1 cellular context compared by ENCODE assay signal in the genomic region with DNA sequence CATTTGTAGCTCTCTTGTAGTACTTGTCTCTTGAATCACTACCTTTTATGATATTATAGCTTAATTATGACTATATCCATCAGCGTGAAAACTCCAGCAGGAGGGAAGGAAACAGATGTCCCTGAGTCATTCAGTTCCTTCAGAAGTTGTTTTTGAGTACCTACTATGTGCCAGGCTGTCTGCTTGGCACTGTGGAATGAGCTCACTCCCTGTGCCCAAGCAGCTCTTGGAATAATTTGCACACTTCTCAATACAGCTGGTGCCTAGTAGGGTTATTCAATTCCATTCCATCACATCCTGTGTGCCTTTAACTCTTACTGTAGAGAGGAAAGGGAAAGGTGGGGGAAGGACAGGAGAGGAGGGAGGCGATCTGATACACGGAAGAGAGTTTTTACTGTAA.
TF ChIP-seq lines count a peak whose summit lies in the region.

No MANE protein-coding gene starts in this region.

TF ChIP-seq in GM23338, 12 proteins besides CTCF, POLR2A, EP300 and RAD21 (continued from another document):
- TF ChIP-seq, protein P1, sequence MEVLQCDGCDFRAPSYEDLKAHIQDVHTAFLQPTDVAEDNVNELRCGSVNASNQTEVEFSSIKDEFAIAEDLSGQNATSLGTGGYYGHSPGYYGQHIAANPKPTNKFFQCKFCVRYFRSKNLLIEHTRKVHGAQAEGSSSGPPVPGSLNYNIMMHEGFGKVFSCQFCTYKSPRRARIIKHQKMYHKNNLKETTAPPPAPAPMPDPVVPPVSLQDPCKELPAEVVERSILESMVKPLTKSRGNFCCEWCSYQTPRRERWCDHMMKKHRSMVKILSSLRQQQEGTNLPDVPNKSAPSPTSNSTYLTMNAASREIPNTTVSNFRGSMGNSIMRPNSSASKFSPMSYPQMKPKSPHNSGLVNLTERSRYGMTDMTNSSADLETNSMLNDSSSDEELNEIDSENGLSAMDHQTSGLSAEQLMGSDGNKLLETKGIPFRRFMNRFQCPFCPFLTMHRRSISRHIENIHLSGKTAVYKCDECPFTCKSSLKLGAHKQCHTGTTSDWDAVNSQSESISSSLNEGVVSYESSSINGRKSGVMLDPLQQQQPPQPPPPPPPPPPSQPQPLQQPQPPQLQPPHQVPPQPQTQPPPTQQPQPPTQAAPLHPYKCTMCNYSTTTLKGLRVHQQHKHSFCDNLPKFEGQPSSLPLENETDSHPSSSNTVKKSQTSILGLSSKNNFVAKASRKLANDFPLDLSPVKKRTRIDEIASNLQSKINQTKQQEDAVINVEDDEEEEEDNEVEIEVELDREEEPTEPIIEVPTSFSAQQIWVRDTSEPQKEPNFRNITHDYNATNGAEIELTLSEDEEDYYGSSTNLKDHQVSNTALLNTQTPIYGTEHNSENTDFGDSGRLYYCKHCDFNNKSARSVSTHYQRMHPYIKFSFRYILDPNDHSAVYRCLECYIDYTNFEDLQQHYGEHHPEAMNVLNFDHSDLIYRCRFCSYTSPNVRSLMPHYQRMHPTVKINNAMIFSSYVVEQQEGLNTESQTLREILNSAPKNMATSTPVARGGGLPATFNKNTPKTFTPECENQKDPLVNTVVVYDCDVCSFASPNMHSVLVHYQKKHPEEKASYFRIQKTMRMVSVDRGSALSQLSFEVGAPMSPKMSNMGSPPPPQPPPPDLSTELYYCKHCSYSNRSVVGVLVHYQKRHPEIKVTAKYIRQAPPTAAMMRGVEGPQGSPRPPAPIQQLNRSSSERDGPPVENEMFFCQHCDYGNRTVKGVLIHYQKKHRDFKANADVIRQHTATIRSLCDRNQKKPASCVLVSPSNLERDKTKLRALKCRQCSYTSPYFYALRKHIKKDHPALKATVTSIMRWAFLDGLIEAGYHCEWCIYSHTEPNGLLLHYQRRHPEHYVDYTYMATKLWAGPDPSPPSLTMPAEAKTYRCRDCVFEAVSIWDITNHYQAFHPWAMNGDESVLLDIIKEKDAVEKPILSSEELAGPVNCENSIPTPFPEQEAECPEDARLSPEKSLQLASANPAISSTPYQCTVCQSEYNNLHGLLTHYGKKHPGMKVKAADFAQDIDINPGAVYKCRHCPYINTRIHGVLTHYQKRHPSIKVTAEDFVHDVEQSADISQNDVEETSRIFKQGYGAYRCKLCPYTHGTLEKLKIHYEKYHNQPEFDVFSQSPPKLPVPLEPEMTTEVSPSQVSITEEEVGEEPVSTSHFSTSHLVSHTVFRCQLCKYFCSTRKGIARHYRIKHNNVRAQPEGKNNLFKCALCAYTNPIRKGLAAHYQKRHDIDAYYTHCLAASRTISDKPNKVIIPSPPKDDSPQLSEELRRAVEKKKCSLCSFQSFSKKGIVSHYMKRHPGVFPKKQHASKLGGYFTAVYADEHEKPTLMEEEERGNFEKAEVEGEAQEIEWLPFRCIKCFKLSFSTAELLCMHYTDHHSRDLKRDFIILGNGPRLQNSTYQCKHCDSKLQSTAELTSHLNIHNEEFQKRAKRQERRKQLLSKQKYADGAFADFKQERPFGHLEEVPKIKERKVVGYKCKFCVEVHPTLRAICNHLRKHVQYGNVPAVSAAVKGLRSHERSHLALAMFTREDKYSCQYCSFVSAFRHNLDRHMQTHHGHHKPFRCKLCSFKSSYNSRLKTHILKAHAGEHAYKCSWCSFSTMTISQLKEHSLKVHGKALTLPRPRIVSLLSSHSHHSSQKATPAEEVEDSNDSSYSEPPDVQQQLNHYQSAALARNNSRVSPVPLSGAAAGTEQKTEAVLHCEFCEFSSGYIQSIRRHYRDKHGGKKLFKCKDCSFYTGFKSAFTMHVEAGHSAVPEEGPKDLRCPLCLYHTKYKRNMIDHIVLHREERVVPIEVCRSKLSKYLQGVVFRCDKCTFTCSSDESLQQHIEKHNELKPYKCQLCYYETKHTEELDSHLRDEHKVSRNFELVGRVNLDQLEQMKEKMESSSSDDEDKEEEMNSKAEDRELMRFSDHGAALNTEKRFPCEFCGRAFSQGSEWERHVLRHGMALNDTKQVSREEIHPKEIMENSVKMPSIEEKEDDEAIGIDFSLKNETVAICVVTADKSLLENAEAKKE (CRISPR knock-in tag; IDR thresholded peaks at IDR 0.05): no peak
- no peak for TF ChIP-seq JUNB (IDR thresholded peaks at IDR 0.05; ENCODE audit: unreplicated experiment)
- TF ChIP-seq STAT1 (IDR thresholded peaks at IDR 0.05; ENCODE audit: unreplicated experiment): no peak
- no peak for TF ChIP-seq EZH2 (IDR thresholded peaks at IDR 0.05; ENCODE audit: low read depth, unreplicated experiment)
- TF ChIP-seq ZNF331 (CRISPR knock-in tag; IDR thresholded peaks at IDR 0.05; ENCODE audit: low read depth): no peak
TF ChIP-seq in GM23338: peak in this region for 0.
